28 cellular contexts compared by ENCODE assay signal in the genomic region with DNA sequence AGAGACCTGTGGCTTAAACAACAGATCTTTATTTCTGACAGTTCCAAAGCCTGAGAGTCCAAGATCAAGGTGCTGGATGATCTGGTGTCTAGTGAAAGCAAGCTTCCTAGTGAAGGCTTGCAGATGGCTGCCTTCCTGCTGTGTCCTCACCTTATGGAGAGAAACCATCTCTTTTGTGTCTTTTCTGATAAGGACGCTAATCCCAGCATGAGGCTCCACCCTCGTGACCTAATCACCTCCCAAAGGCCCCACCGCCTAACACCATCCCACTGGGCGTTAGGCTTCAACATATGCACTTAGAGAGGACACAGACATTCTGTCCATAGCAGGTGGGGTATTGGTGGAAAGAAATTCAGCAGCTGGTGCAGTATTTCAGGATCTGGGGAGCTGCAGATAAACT.
"Had no signal": no experiment of that assay in that cellular context is flagged by ENCODE, and none has a peak within 500 bp of the region (broad histone marks: within the 10 kb centered on the region; RNA-seq: fewer than 3 reads in every experiment).

No MANE protein-coding gene starts in this region.

- H3K27me3 ChIP-seq: ascending aorta, body of pancreas, Peyer's patch, SJCRH30 had no signal

- H3K4me2 ChIP-seq: SK-N-SH had no signal

- H3K9me3 ChIP-seq: ascending aorta, body of pancreas, Peyer's patch, SJCRH30, SK-N-SH had no signal

- DNase-seq: activated CD4-positive, alpha-beta T cell treated with anti-CD3 and anti-CD28 coated beads for 4 hours; activated CD4-positive, alpha-beta T cell treated with anti-CD3 and anti-CD28 coated beads, Interleukin-2, amount 50 U/mL, for 48 hours; activated CD8-positive, alpha-beta memory T cell treated with anti-CD3 and anti-CD28 coated beads, Interleukin-2, amount 10 ng/mL, durations not matched to agents 7 days and 5 days; activated effector memory CD4-positive, alpha-beta T cell treated with anti-CD3 and anti-CD28 coated beads, Interleukin-2, amount 50 U/mL, for 16 hours; activated naive CD4-positive, alpha-beta T cell treated with Interleukin-2 at 50 U/mL for 16 hours; activated naive CD8-positive, alpha-beta T cell treated with anti-CD3 and anti-CD28 coated beads, Interleukin-2, amount 50 U/mL, for 24 hours; activated T-cell treated with anti-CD3 and anti-CD28 coated beads, Interleukin-2, amount 50 U/mL, for 4 hours; amniotic stem cell; body of pancreas; central memory CD4-positive, alpha-beta T cell; Karpas-422; NCI-H1092; NCI-H1436; NCI-H187 treated with DMSO at 0.1 percent for 48 hours; NCI-H2081 treated with DMSO at 0.1 percent for 48 hours; NCI-H2171; NCI-H2227 treated with DMSO at 0.1 percent for 48 hours; NCI-H446 treated with DMSO at 0.1 percent for 48 hours; NCI-H524 treated with DMSO at 0.1 percent for 48 hours; NCI-H748 treated with DMSO at 0.1 percent for 48 hours; NK-92 treated with Interleukin-12 subunit alpha and Interleukin-12 subunit beta, amount 100 ng/mL, for 24 hours; Peyer's patch; Right ventricle myocardium superior; SJCRH30; SK-N-SH; T-helper 1 cell had no signal

- H3K4me3 ChIP-seq: ascending aorta, body of pancreas, Peyer's patch, SJCRH30 had no signal

- H3K27ac ChIP-seq: ascending aorta, body of pancreas, Peyer's patch, RWPE1, SJCRH30 had no signal

- H3K4me1 ChIP-seq: ascending aorta, body of pancreas, Peyer's patch had no signal

- H3K36me3 ChIP-seq: ascending aorta, Peyer's patch, SJCRH30 had no signal

- H3K9ac ChIP-seq: SK-N-SH had no signal
